Comparison of ENCODE assay signal across 11 cellular contexts in the genomic region with DNA sequence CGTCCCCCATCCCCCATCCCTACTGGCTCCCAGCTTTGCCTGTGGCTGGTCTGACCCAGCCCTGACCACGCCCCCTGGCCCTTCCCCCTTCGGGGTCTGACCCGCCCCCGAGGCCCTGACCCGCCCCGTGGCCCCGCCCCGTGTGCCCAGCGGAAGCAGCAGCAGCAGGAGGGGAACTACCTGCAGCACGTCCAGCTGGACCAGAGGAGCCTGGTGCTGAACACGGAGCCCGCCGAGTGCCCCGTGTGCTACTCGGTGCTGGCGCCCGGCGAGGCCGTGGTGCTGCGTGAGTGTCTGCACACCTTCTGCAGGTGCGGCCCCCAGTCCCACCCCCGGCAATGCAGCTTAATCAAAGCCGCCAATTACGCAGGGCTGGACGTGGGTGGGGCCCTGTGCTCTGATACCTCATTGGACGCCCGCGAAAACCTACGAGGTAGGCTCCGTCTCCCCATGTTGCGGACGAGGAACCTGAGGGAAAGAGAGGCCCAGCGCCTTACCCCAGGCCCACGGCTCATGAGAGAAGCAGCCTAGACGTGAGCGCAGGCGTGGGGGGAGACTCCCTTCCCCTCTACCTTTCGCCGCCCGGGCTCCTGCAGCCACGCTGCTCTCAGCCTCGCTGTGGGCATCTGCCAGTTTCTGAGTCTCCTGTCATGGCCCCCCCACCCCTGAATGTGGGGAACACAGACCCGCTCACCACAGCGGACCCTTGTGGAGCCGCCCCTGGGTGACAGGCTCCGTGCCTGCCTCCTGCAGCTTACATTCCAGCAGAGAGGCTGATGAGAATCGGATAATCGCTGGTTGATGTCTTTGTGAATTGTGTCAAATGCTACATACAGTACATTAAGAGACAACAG. TPM values are rescaled to one million over a fixed set of nuclear protein-coding genes. Genes with fewer than 3 reads are reported as not detected.
A peak's percentile ranks its signal among the peaks of the same experiment; 100 is the strongest.
DNase-seq lines count a peak whose midpoint lies in the region; ATAC-seq, FAIRE-seq and TF ChIP-seq lines count a peak whose summit lies in the region.
"Had no signal": no experiment of that assay in that cellular context is flagged by ENCODE, and none has a peak within 500 bp of the region (broad histone marks: within the 10 kb centered on the region; RNA-seq: fewer than 3 reads in every experiment).

No MANE protein-coding gene starts in this region.

- CTCF ChIA-PET in GM12878 (lab: Yijun Ruan, JAX), result no interaction called here

- 95% methylated on average over 38 of the region's 49 CpGs for WGBS in GM12878 (ENCODE audit: insufficient coverage, insufficient replicate concordance, low lambda C conversion rate, missing lambda C conversion rate)
- 89 to 93% methylated on average over 8 of the region's 49 CpGs for WGBS in esophagus squamous epithelium, 2 donors

- no peak overlapping the region for H3K4me2 ChIP-seq in GM12878 (ENCODE audit: control insufficient read depth, insufficient read depth)

- no peak overlapping the region for H3K4me3 ChIP-seq in breast epithelium
- H3K4me3 ChIP-seq in GM12878, result no peak overlapping the region
- H3K4me3 ChIP-seq in upper lobe of right lung, result no peak overlapping the region
- H3K4me3 ChIP-seq in esophagus squamous epithelium, result no peak overlapping the region
- H3K4me3 ChIP-seq: heart right ventricle had no signal

- intact Hi-C loops in breast epithelium (cut with DNase I; ENCODE audit: low total_unique reads), result no loop called here
- intact Hi-C loops in GM12878 (cut with micrococcal nuclease; ENCODE audit: unreplicated experiment), result no loop called here
- intact Hi-C loops in upper lobe of right lung (cut with DNase I), result no loop called here
- intact Hi-C loops in esophagus squamous epithelium (cut with DNase I), result no loop called here

- H3K9me3 ChIP-seq in breast epithelium (no peaks in the 10 kb centered on the region), GM12878 (replicated peaks; ENCODE audit: control insufficient read depth, insufficient read depth, low read length) (no peaks in the 10 kb centered on the region), upper lobe of right lung (no peaks in the 10 kb centered on the region), esophagus squamous epithelium (no peaks in the 10 kb centered on the region)
- H3K9me3 ChIP-seq: heart right ventricle had no signal

- no peaks in the 10 kb centered on the region for H3K79me2 ChIP-seq in GM12878 (ENCODE audit: control insufficient read depth, insufficient read depth, low read length)

- POLR2A ChIA-PET in GM12878 (lab: Charles Lee), result interaction anchor here (0.6 kb wide), 1 partner anchor 32 kb away, joined by 3 read pairs; no protein-coding TSS in a partner anchor

- RAD21 ChIA-PET in GM12878 (lab: Charles Lee; ENCODE audit: unreplicated experiment), result no interaction called here

- H3K27me3 ChIP-seq in breast epithelium, result no peaks in the 10 kb centered on the region
- H3K27me3 ChIP-seq in GM12878 (replicated peaks in 1 of 2; ENCODE audit: control insufficient read depth in 2 of 2, insufficient read depth in 2 of 2, low read length in 1 of 2), result no peaks in the 10 kb centered on the region
- H3K27me3 ChIP-seq in upper lobe of right lung, result no peaks in the 10 kb centered on the region
- no peaks in the 10 kb centered on the region for H3K27me3 ChIP-seq in esophagus squamous epithelium
- H3K27me3 ChIP-seq: heart right ventricle had no signal

- ATAC-seq in GM12878 (peak; percentile 99), upper lobe of right lung (peak; percentile 55), HG02870 (IDR thresholded peaks at IDR 0.05; ENCODE audit: unreplicated experiment) (no peak)

- H3K4me1 ChIP-seq in breast epithelium, result no peaks in the 10 kb centered on the region
- H3K4me1 ChIP-seq in GM12878 (ENCODE audit: control insufficient read depth, insufficient read depth, low read length), result no peaks in the 10 kb centered on the region
- H3K4me1 ChIP-seq in upper lobe of right lung, result no peaks in the 10 kb centered on the region
- H3K4me1 ChIP-seq in esophagus squamous epithelium, result peaks cover 0 to 9% (median 0%) of the 10 kb centered on the region in 3 donors

- in situ Hi-C loops in T47D (cut with HindIII; ENCODE audit: low pct_unique_long_range_greater_than_20kb, low sequenced_read_pairs) (no loop called here), GM12878 (cut with MboI) (no loop called here)

- no peaks in the 10 kb centered on the region for H4K20me1 ChIP-seq in GM12878 (ENCODE audit: control insufficient read depth, insufficient read depth)

- DNase-seq in T47D (ENCODE audit: low read depth in 1 of 2, low spot score in 1 of 2) (peak; percentile 82 to 88), breast epithelium (ENCODE audit: low spot score in 2 of 2) (no peak), NCI-H1105 treated with DMSO at 0.1 percent for 48 hours (lab: John Stamatoyannopoulos, UW) (peak; percentile 89), GM12878 (ENCODE audit: low read depth, low spot score) (no peak), upper lobe of right lung (no peak), SK-N-DZ (ENCODE audit: low spot score) (no peak), esophagus squamous epithelium (lab: John Stamatoyannopoulos, UW) (no peak)
- DNase-seq: heart right ventricle, NCI-H2227 treated with DMSO at 0.1 percent for 48 hours had no signal

- BruUV-seq in GM12878 (replicated peaks; lab: Mats Ljungman, UMichigan), result no TSS peak

- SMC1A ChIA-PET in GM12878 (lab: Charles Lee; ENCODE audit: uncharacterized antibody, unreplicated experiment), result interaction anchor here (0.6 kb wide), 1 partner anchor 72 kb away, joined by 3 read pairs; no protein-coding TSS in a partner anchor

- no peak for TF ChIP-seq CTCF in breast epithelium (IDR thresholded peaks at IDR 0.05)
- no peak for TF ChIP-seq CTCF in GM12878 (IDR thresholded peaks at IDR 0.05 in 2 of 3, conservative IDR thresholded peaks at IDR 0.05 in 1 of 3; ENCODE audit: control insufficient read depth in 2 of 3, extremely low read depth in 1 of 3, insufficient read depth in 1 of 3, low read depth in 3 of 3, low read length in 3 of 3)
- no peak for TF ChIP-seq CTCF in upper lobe of right lung (IDR thresholded peaks at IDR 0.05)
- TF ChIP-seq CTCF in esophagus squamous epithelium (IDR thresholded peaks at IDR 0.05), result no peak

- FAIRE-seq in GM12878 (lab: Jason Lieb, UNC), result no peak
- FAIRE-seq: colon had no signal

- no peak for TF ChIP-seq EP300 in GM12878 (IDR thresholded peaks at IDR 0.05; ENCODE audit: borderline replicate concordance in 1 of 2, control insufficient read depth in 1 of 2, low read depth in 2 of 2, low read length in 2 of 2)

- TF ChIP-seq POLR2A in breast epithelium (IDR thresholded peaks at IDR 0.05) (no peak), GM12878 (IDR thresholded peaks at IDR 0.05; ENCODE audit: low read depth, low read length) (no peak), esophagus squamous epithelium (IDR thresholded peaks at IDR 0.05) (no peak)

- H2AFZ ChIP-seq in GM12878 (ENCODE audit: control insufficient read depth, low read depth, low read length), result no peak overlapping the region

- TF ChIP-seq RAD21 in GM12878 (IDR thresholded peaks at IDR 0.05; ENCODE audit: insufficient read depth, low read depth, low read length), result no peak

- H3K27ac ChIP-seq in breast epithelium (no peak overlapping the region), GM12878 (ENCODE audit: control insufficient read depth, insufficient read depth) (no peak overlapping the region), upper lobe of right lung (no peak overlapping the region), esophagus squamous epithelium (no peak overlapping the region)
- H3K27ac ChIP-seq: heart right ventricle had no signal

- no peaks in the 10 kb centered on the region for H3K36me3 ChIP-seq in breast epithelium
- H3K36me3 ChIP-seq in GM12878 (ENCODE audit: control insufficient read depth in 2 of 2, insufficient read depth in 2 of 2, low read length in 1 of 2), result peaks cover 3 to 13% of the 10 kb centered on the region in 2 experiments; a peak in 3 of 4 replicates
- H3K36me3 ChIP-seq in upper lobe of right lung, result peaks cover 60% of the 10 kb centered on the region
- peaks cover 32 to 99% (median 44%) of the 10 kb centered on the region in 3 donors for H3K36me3 ChIP-seq in esophagus squamous epithelium

- H3K9ac ChIP-seq in GM12878 (ENCODE audit: control insufficient read depth, insufficient read depth, low read length), result no peak overlapping the region

RNA-seq across cellular contexts. Expression of a gene that starts 12.8 kb away (rescaled TPM):
- 10 to 100 TPM; 61.3 to 69.5 (median 66.2) TPM for total RNA-seq in breast epithelium
- total RNA-seq in GM12878 (2013; cell fraction: nucleolus; rRNA removed), result 63.8 and 68.9 TPM in 2 replicates
- total RNA-seq in GM12878 (2014; rRNA removed), result 73.3 and 76.9 TPM in 2 replicates
- total RNA-seq in GM12878 (2014; rRNA removed; fragmentation: Illumina TruSeq; extraction: Trizol), result 34.4 and 39.3 TPM in 2 replicates
- 95.4 and 99.7 TPM in 2 replicates for total RNA-seq in GM12878 (2021)
- polyA plus RNA-seq in GM12878 (2011; ENCODE audit: low read depth), result 40.2 TPM
- polyA plus RNA-seq in GM12878 (2011; rRNA removed), result 73.4 and 75.2 TPM in 2 replicates
- polyA plus RNA-seq in GM12878 (2011; cell fraction: cytosol; rRNA removed), result 62.6 and 81.2 TPM in 2 replicates
- polyA plus RNA-seq in GM12878 (2011; cell fraction: nucleus; rRNA removed), result 188 and 198 TPM in 2 replicates
- 101 and 109 TPM in 2 replicates for polyA plus RNA-seq in GM12878 (2012)
- 21.2 and 46.3 TPM in 2 replicates for polyA plus RNA-seq in GM12878 (2014; fragmentation: Illumina TruSeq; extraction: Trizol)
- 10 to 100 TPM; 14.1 to 18.8 TPM for polyA plus RNA-seq in GM12878 (2014; fragmentation: Nextera tagmentation; extraction: Ambion mirVana)
- polyA plus RNA-seq in GM12878 (2014; rRNA removed), result 93.4 and 102 TPM in 2 replicates
- polyA plus RNA-seq in GM12878 (2016; fragmentation: Nextera tagmentation; extraction: Ambion mirVana), result 10 to 100 TPM; 83.8 to 89.8 TPM
- 36.4 and 37.2 TPM in 2 replicates for polyA minus RNA-seq in GM12878 (2011; rRNA and poly(A)+ RNA removed)
- 27.7 and 30.2 TPM in 2 replicates for polyA minus RNA-seq in GM12878 (2011; cell fraction: cytosol; rRNA and poly(A)+ RNA removed)
- 26.5 and 39.0 TPM in 2 replicates for polyA minus RNA-seq in GM12878 (2011; cell fraction: nucleus; rRNA and poly(A)+ RNA removed)
- 101 TPM for total RNA-seq in upper lobe of right lung
- polyA plus RNA-seq in SK-N-DZ (2014; cell fraction: cytosol; rRNA removed), result 42.3 and 48.9 TPM in 2 replicates
- 56.0 and 90.3 TPM in 2 replicates for polyA plus RNA-seq in SK-N-DZ (2014; cell fraction: nucleus; rRNA removed)
- 10 to 100 TPM; 46.9 to 79.8 (median 63.2) TPM for total RNA-seq in esophagus squamous epithelium

RNA-seq across cellular contexts. Expression of a gene that starts 40.4 kb away (rescaled TPM):
- 10 to 100 TPM in 2 of 3 donors, 1 to 10 TPM in 1; 4.5 to 18.0 (median 14.5) TPM for total RNA-seq in breast epithelium
- 7.3 and 7.7 TPM in 2 replicates for total RNA-seq in GM12878 (2013; cell fraction: nucleolus; rRNA removed)
- 30.8 and 34.8 TPM in 2 replicates for total RNA-seq in GM12878 (2014; rRNA removed)
- total RNA-seq in GM12878 (2014; rRNA removed; fragmentation: Illumina TruSeq; extraction: Trizol), result 10.9 and 11.5 TPM in 2 replicates
- 24.7 and 27.3 TPM in 2 replicates for total RNA-seq in GM12878 (2021)
- polyA plus RNA-seq in GM12878 (2011; ENCODE audit: low read depth), result 11.3 TPM
- polyA plus RNA-seq in GM12878 (2011; rRNA removed), result 11.0 and 24.2 TPM in 2 replicates
- 34.0 and 35.7 TPM in 2 replicates for polyA plus RNA-seq in GM12878 (2011; cell fraction: cytosol; rRNA removed)
- polyA plus RNA-seq in GM12878 (2011; cell fraction: nucleus; rRNA removed), result 28.7 and 29.6 TPM in 2 replicates
- 20.6 and 27.2 TPM in 2 replicates for polyA plus RNA-seq in GM12878 (2012)
- 11.9 and 12.1 TPM in 2 replicates for polyA plus RNA-seq in GM12878 (2014; fragmentation: Illumina TruSeq; extraction: Trizol)
- polyA plus RNA-seq in GM12878 (2014; fragmentation: Nextera tagmentation; extraction: Ambion mirVana), result 1 to 10 TPM; 2.2 to 8.6 TPM
- polyA plus RNA-seq in GM12878 (2014; rRNA removed), result 23.3 and 28.2 TPM in 2 replicates
- polyA plus RNA-seq in GM12878 (2016; fragmentation: Nextera tagmentation; extraction: Ambion mirVana), result 10 to 100 TPM; 23.2 to 26.4 TPM
- polyA minus RNA-seq in GM12878 (2011; rRNA and poly(A)+ RNA removed), result 21.1 and 31.7 TPM in 2 replicates
- 13.4 and 13.8 TPM in 2 replicates for polyA minus RNA-seq in GM12878 (2011; cell fraction: cytosol; rRNA and poly(A)+ RNA removed)
- 5.4 and 8.8 TPM in 2 replicates for polyA minus RNA-seq in GM12878 (2011; cell fraction: nucleus; rRNA and poly(A)+ RNA removed)
- 16.8 TPM for total RNA-seq in upper lobe of right lung
- 19.6 and 25.6 TPM in 2 replicates for polyA plus RNA-seq in SK-N-DZ (2014; cell fraction: cytosol; rRNA removed)
- 10.6 and 16.7 TPM in 2 replicates for polyA plus RNA-seq in SK-N-DZ (2014; cell fraction: nucleus; rRNA removed)
- 10 to 100 TPM in 3 of 4 donors, 1 to 10 TPM in 1; 6.5 to 22.0 (median 11.9) TPM for total RNA-seq in esophagus squamous epithelium

RNA-seq across cellular contexts. Expression of a gene that starts 41.4 kb away (rescaled TPM):
- 10 to 100 TPM; 37.7 to 56.6 (median 42.3) TPM for total RNA-seq in breast epithelium
- total RNA-seq in GM12878 (2013; cell fraction: nucleolus; rRNA removed), result 32.4 and 37.5 TPM in 2 replicates
- total RNA-seq in GM12878 (2014; rRNA removed), result 15.0 and 15.1 TPM in 2 replicates
- total RNA-seq in GM12878 (2014; rRNA removed; fragmentation: Illumina TruSeq; extraction: Trizol), result 9.3 and 9.7 TPM in 2 replicates
- total RNA-seq in GM12878 (2021), result 12.8 and 13.2 TPM in 2 replicates
- 8.1 TPM for polyA plus RNA-seq in GM12878 (2011; ENCODE audit: low read depth)
- polyA plus RNA-seq in GM12878 (2011; rRNA removed), result 12.9 and 16.7 TPM in 2 replicates
- 24.3 and 25.1 TPM in 2 replicates for polyA plus RNA-seq in GM12878 (2011; cell fraction: cytosol; rRNA removed)
- 24.3 and 25.9 TPM in 2 replicates for polyA plus RNA-seq in GM12878 (2011; cell fraction: nucleus; rRNA removed)
- 9.5 and 11.1 TPM in 2 replicates for polyA plus RNA-seq in GM12878 (2012)
- 15.2 TPM in 2 replicates for polyA plus RNA-seq in GM12878 (2014; fragmentation: Illumina TruSeq; extraction: Trizol)
- polyA plus RNA-seq in GM12878 (2014; fragmentation: Nextera tagmentation; extraction: Ambion mirVana), result 1 to 10 TPM; 4.3 to 6.8 TPM
- polyA plus RNA-seq in GM12878 (2014; rRNA removed), result 16.8 and 17.9 TPM in 2 replicates
- polyA plus RNA-seq in GM12878 (2016; fragmentation: Nextera tagmentation; extraction: Ambion mirVana), result 1 to 10 TPM; 8.4 to 9.7 TPM
- 22.0 and 27.6 TPM in 2 replicates for polyA minus RNA-seq in GM12878 (2011; rRNA and poly(A)+ RNA removed)
- polyA minus RNA-seq in GM12878 (2011; cell fraction: cytosol; rRNA and poly(A)+ RNA removed), result 6.7 and 9.7 TPM in 2 replicates
- polyA minus RNA-seq in GM12878 (2011; cell fraction: nucleus; rRNA and poly(A)+ RNA removed), result 7.4 and 10.0 TPM in 2 replicates
- total RNA-seq in upper lobe of right lung, result 38.4 TPM
- polyA plus RNA-seq in SK-N-DZ (2014; cell fraction: cytosol; rRNA removed), result 21.7 and 23.4 TPM in 2 replicates
- 17.1 and 23.5 TPM in 2 replicates for polyA plus RNA-seq in SK-N-DZ (2014; cell fraction: nucleus; rRNA removed)
- 10 to 100 TPM; 18.1 to 33.2 (median 26.0) TPM for total RNA-seq in esophagus squamous epithelium

Comparison
In these comparisons a context has a peak if more than half of its experiments do, and no peak if none do; other contexts are left out.
1. DNase-seq: peak in T47D (2 of 2) and NCI-H1105 treated with DMSO at 0.1 percent for 48 hours (single experiment); none in breast epithelium (0 of 2), GM12878 (single experiment), upper lobe of right lung (single experiment), SK-N-DZ (single experiment) and esophagus squamous epithelium (single experiment).